In genomic region chr10:34771106-34771505, GRCh38 we compare ENCODE assay signal across 28 cellular contexts. TPM values are rescaled to one million over a fixed set of nuclear protein-coding genes. Genes with fewer than 3 reads are reported as not detected.
DNase-seq lines count a peak whose midpoint lies in the region; ATAC-seq and TF ChIP-seq lines count a peak whose summit lies in the region.
"Had no signal": no experiment of that assay in that cellular context is flagged by ENCODE, and none has a peak within 500 bp of the region (broad histone marks: within the 10 kb centered on the region; RNA-seq: fewer than 3 reads in every experiment).

No MANE protein-coding gene starts in this region.

- no peak for TF ChIP-seq CTCF in mammary epithelial cell (conservative IDR thresholded peaks at IDR 0.05 in 1 of 2, IDR thresholded peaks at IDR 0.05 in 1 of 2; ENCODE audit: extremely low read depth in 1 of 2, insufficient read depth in 1 of 2, low read depth in 1 of 2, low read length in 2 of 2)
- TF ChIP-seq CTCF in foreskin keratinocyte (conservative IDR thresholded peaks at IDR 0.05) = no peak
- no peak for TF ChIP-seq CTCF in suprapubic skin (IDR thresholded peaks at IDR 0.05)
- TF ChIP-seq CTCF in type B pancreatic cell (conservative IDR thresholded peaks at IDR 0.05) = no peak

- WGBS in mammary epithelial cell (ENCODE audit: low coverage, missing lambda C conversion rate) = 6% methylated on average over 2 of the region's 3 CpGs
- 27% methylated on average over 3 of the region's 3 CpGs for WGBS in suprapubic skin

- H3K9me3 ChIP-seq in KOPT-K1 (ENCODE audit: insufficient read depth, low read length, poor library complexity, severe bottlenecking) (no peaks in the 10 kb centered on the region), mammary epithelial cell (replicated peaks; ENCODE audit: insufficient read depth, low read length) (no peaks in the 10 kb centered on the region), suprapubic skin (no peaks in the 10 kb centered on the region)
- H3K9me3 ChIP-seq: A549; BLaER1 treated with 17β-estradiol and CSF1 and Interleukin-3, amounts not matched to agents 10 nM and 100 nM; HAP-1 had no signal

- H3K36me3 Mint-ChIP-seq in type B pancreatic cell = peaks cover 14% of the 10 kb centered on the region
- no peaks in the 10 kb centered on the region for H3K36me3 Mint-ChIP-seq in activated T-helper 1 cell treated with anti-CD3 and anti-CD28 coated beads, Interleukin-12 subunit alpha, Interleukin-12 subunit beta, Interleukin-2, Interleukin-4 antibody, amounts not matched to agents 30 ng/mL and 10 ng/mL and 1 ng/mL, durations not matched to agents 14 hours and 24 hours and 36 hours (ENCODE audit: low read depth)

- in situ Hi-C loops in mammary epithelial cell (cut with MboI; ENCODE audit: low sequenced_read_pairs in 2 of 2) = no loop called here

- no peaks in the 10 kb centered on the region for H3K36me3 ChIP-seq in KOPT-K1 (ENCODE audit: insufficient read depth, low read length)
- no peaks in the 10 kb centered on the region for H3K36me3 ChIP-seq in mammary epithelial cell (ENCODE audit: insufficient read depth, low read length)
- no peaks in the 10 kb centered on the region for H3K36me3 ChIP-seq in suprapubic skin
- H3K36me3 ChIP-seq: HAP-1 had no signal

- H3K27ac ChIP-seq in KOPT-K1 (ENCODE audit: low read depth, low read length, poor library complexity, severe bottlenecking) (peak overlapping the region; percentile 11), mammary epithelial cell (ENCODE audit: insufficient read depth, low read depth, low read length) (peak overlapping the region; percentile 60), foreskin keratinocyte (peak overlapping the region; percentile 65), suprapubic skin (peak overlapping the region; percentile 57)
- H3K27ac ChIP-seq: A549; BLaER1 treated with 17β-estradiol and CSF1 and Interleukin-3, amounts not matched to agents 10 nM and 100 nM; SK-N-MC had no signal

- H3K79me2 ChIP-seq in mammary epithelial cell (ENCODE audit: insufficient read depth, low read length) = peaks cover 92% of the 10 kb centered on the region

- peak overlapping the region; percentile 25 for H3K9ac ChIP-seq in mammary epithelial cell (ENCODE audit: insufficient read depth, low read length)
- H3K9ac ChIP-seq: BLaER1 treated with 17β-estradiol and CSF1 and Interleukin-3, amounts not matched to agents 10 nM and 100 nM had no signal

- H3K9me3 Mint-ChIP-seq in type B pancreatic cell = peaks cover 14% of the 10 kb centered on the region
- no peaks in the 10 kb centered on the region for H3K9me3 Mint-ChIP-seq in activated T-helper 1 cell treated with anti-CD3 and anti-CD28 coated beads, Interleukin-12 subunit alpha, Interleukin-12 subunit beta, Interleukin-2, Interleukin-4 antibody, amounts not matched to agents 30 ng/mL and 10 ng/mL and 1 ng/mL, durations not matched to agents 14 hours and 24 hours and 36 hours
- H3K9me3 Mint-ChIP-seq: CD4-positive, alpha-beta T cell; HFFc6 had no signal

- intact Hi-C loops in mammary epithelial cell (cut with micrococcal nuclease) = loop anchor here (5.0 kb wide), 1 partner anchor 41 kb away; no protein-coding TSS in a partner anchor
- intact Hi-C loops in activated T-helper 1 cell treated with anti-CD3 and anti-CD28 coated beads, Interleukin-12 subunit alpha, Interleukin-12 subunit beta, Interleukin-2, Interleukin-4 antibody, amounts not matched to agents 30 ng/mL and 10 ng/mL and 1 ng/mL, durations not matched to agents 14 hours and 24 hours and 36 hours (cut with micrococcal nuclease) = no loop called here

- ATAC-seq in foreskin keratinocyte = peak; percentile 52
- ATAC-seq: A549, HepG2, Panc1 had no signal

- CTCF ChIA-PET in mammary epithelial cell (lab: Charles Lee; ENCODE audit: low non-redundant PET) = no interaction called here

- peaks cover 72% of the 10 kb centered on the region for H3K4me1 Mint-ChIP-seq in type B pancreatic cell (ENCODE audit: unreplicated experiment)
- no peaks in the 10 kb centered on the region for H3K4me1 Mint-ChIP-seq in activated T-helper 1 cell treated with anti-CD3 and anti-CD28 coated beads, Interleukin-12 subunit alpha, Interleukin-12 subunit beta, Interleukin-2, Interleukin-4 antibody, amounts not matched to agents 30 ng/mL and 10 ng/mL and 1 ng/mL, durations not matched to agents 14 hours and 24 hours and 36 hours (ENCODE audit: low read depth)

- peak overlapping the region; percentile 74 for H3K4me2 ChIP-seq in mammary epithelial cell (ENCODE audit: insufficient read depth, low read depth, low read length)
- H3K4me2 ChIP-seq: A549 had no signal

- no TSS peak for BruUV-seq in mammary epithelial cell (replicated peaks; lab: Mats Ljungman, UMichigan)

- H4K20me1 ChIP-seq in mammary epithelial cell (ENCODE audit: insufficient read depth, low read length) = no peaks in the 10 kb centered on the region

- H3K4me1 ChIP-seq in mammary epithelial cell (ENCODE audit: insufficient read depth, low read length) (peaks cover 50% of the 10 kb centered on the region), foreskin keratinocyte (peaks cover 56% of the 10 kb centered on the region), suprapubic skin (peaks cover 51% of the 10 kb centered on the region)
- H3K4me1 ChIP-seq: HAP-1 had no signal

- H3K27me3 ChIP-seq in mammary epithelial cell (ENCODE audit: insufficient read depth, low read length) (no peaks in the 10 kb centered on the region), foreskin keratinocyte (no peaks in the 10 kb centered on the region), suprapubic skin (no peaks in the 10 kb centered on the region)

- dilution Hi-C loops in mammary epithelial cell (cut with HindIII; ENCODE audit: low sequenced_read_pairs) = no loop called here

- TF ChIP-seq POLR2A in suprapubic skin (IDR thresholded peaks at IDR 0.05) = no peak

- TF ChIP-seq EP300 in suprapubic skin (IDR thresholded peaks at IDR 0.05) = no peak

- H3K27ac Mint-ChIP-seq in type B pancreatic cell = no peak overlapping the region
- no peak overlapping the region for H3K27ac Mint-ChIP-seq in activated T-helper 1 cell treated with anti-CD3 and anti-CD28 coated beads, Interleukin-12 subunit alpha, Interleukin-12 subunit beta, Interleukin-2, Interleukin-4 antibody, amounts not matched to agents 30 ng/mL and 10 ng/mL and 1 ng/mL, durations not matched to agents 14 hours and 24 hours and 36 hours
- H3K27ac Mint-ChIP-seq: CD4-positive, alpha-beta T cell; HFFc6 had no signal

- H3K4me3 ChIP-seq in mammary epithelial cell (replicated peaks in 1 of 3; ENCODE audit: insufficient read depth in 1 of 3, low read depth in 2 of 3, low read length in 3 of 3) (peak overlapping the region in 1 of 3 experiments; percentile 26), suprapubic skin (no peak overlapping the region)
- H3K4me3 ChIP-seq: A549; BLaER1 treated with 17β-estradiol and CSF1 and Interleukin-3, amounts not matched to agents 10 nM and 100 nM; HAP-1; SK-N-MC had no signal

- H3K27me3 Mint-ChIP-seq in type B pancreatic cell = no peaks in the 10 kb centered on the region
- peaks cover 4% of the 10 kb centered on the region for H3K27me3 Mint-ChIP-seq in activated T-helper 1 cell treated with anti-CD3 and anti-CD28 coated beads, Interleukin-12 subunit alpha, Interleukin-12 subunit beta, Interleukin-2, Interleukin-4 antibody, amounts not matched to agents 30 ng/mL and 10 ng/mL and 1 ng/mL, durations not matched to agents 14 hours and 24 hours and 36 hours (ENCODE audit: insufficient read depth)
- H3K27me3 Mint-ChIP-seq: CD4-positive, alpha-beta T cell had no signal

- DNase-seq in mammary epithelial cell (peak; percentile 61), foreskin keratinocyte (peak in 1 of 2 donors; percentile 63), suprapubic skin (ENCODE audit: low spot score in 2 of 2) (no peak), germinal center (ENCODE audit: low spot score) (no peak), type B pancreatic cell (ENCODE audit: extremely low spot score, unreplicated experiment) (no peak), HuH-7 (ENCODE audit: low spot score) (no peak)
- no peak for DNase-seq in activated T-helper 1 cell treated with anti-CD3 and anti-CD28 coated beads, Interleukin-12 subunit alpha, Interleukin-12 subunit beta, Interleukin-2, Interleukin-4 antibody, amounts not matched to agents 30 ng/mL and 10 ng/mL and 1 ng/mL, durations not matched to agents 14 hours and 24 hours and 36 hours (ENCODE audit: low spot score)
- DNase-seq: AML-193; CD4-positive, alpha-beta T cell; COR-L47; DMS53; GOT3; HFFc6; KBM-7; NCI-H1048; NCI-H1417; NCI-H1694; NCI-H2081; NCI-H2227 treated with DMSO at 0.1 percent for 48 hours; NCI-H69; SIG-M5 had no signal

- H3K4me3 Mint-ChIP-seq in type B pancreatic cell = no peak overlapping the region
- no peak overlapping the region for H3K4me3 Mint-ChIP-seq in activated T-helper 1 cell treated with anti-CD3 and anti-CD28 coated beads, Interleukin-12 subunit alpha, Interleukin-12 subunit beta, Interleukin-2, Interleukin-4 antibody, amounts not matched to agents 30 ng/mL and 10 ng/mL and 1 ng/mL, durations not matched to agents 14 hours and 24 hours and 36 hours
- H3K4me3 Mint-ChIP-seq: CD4-positive, alpha-beta T cell; HFFc6 had no signal

- peak overlapping the region; percentile 52 for H2AFZ ChIP-seq in mammary epithelial cell (ENCODE audit: low read depth, low read length)

RNA-seq across cellular contexts. Expression of gene PARD3, which starts 44.0 kb away (rescaled TPM):
- 10 to 100 TPM; 47.1 to 58.7 TPM for total RNA-seq in mammary epithelial cell
- polyA plus RNA-seq in mammary epithelial cell = 32.1 TPM
- 48.8 TPM for polyA minus RNA-seq in mammary epithelial cell
- 65.4 and 69.5 TPM in 2 replicates for total RNA-seq in foreskin keratinocyte
- polyA plus RNA-seq in foreskin keratinocyte = 25.6 and 29.2 TPM in 2 replicates
- total RNA-seq in suprapubic skin = 100 to 1,000 TPM; 115 to 226 (median 141) TPM
- total RNA-seq in type B pancreatic cell (ENCODE audit: low replicate concordance) = 52.3 and 54.1 TPM in 2 replicates
- 1.7 and 2.5 TPM in 2 replicates for total RNA-seq in activated T-helper 1 cell treated with anti-CD3 and anti-CD28 coated beads, Interleukin-12 subunit alpha, Interleukin-12 subunit beta, Interleukin-2, Interleukin-4 antibody, amounts not matched to agents 30 ng/mL and 10 ng/mL and 1 ng/mL, durations not matched to agents 14 hours and 24 hours and 36 hours

Comparison
In these comparisons a context has a peak if more than half of its experiments do, and no peak if none do; other contexts are left out.
1. H3K27ac ChIP-seq: peak in every context shown above with its lines; median percentile 65 in foreskin keratinocyte; 60 in mammary epithelial cell; 57 in suprapubic skin; 11 in KOPT-K1.
2. RNA of gene PARD3, which starts 44.0 kb away (total RNA-seq): 115 to 226 TPM in suprapubic skin, 65.4 to 69.5 TPM in foreskin keratinocyte, 47.1 to 58.7 TPM in mammary epithelial cell and 52.3 to 54.1 TPM in type B pancreatic cell; 1.7 to 2.5 TPM in activated T-helper 1 cell treated with anti-CD3 and anti-CD28 coated beads, Interleukin-12 subunit alpha, Interleukin-12 subunit beta, Interleukin-2, Interleukin-4 antibody, amounts not matched to agents 30 ng/mL and 10 ng/mL and 1 ng/mL, durations not matched to agents 14 hours and 24 hours and 36 hours; every median in the first group is over 10 times any median in the second.